In genomic region chr12:119802472-119802871, GRCh38 we compare ENCODE assay signal across 15 cellular contexts.
DNase-seq lines count a peak whose midpoint lies in the region; ATAC-seq, FAIRE-seq and TF ChIP-seq lines count a peak whose summit lies in the region.
"Had no signal": no experiment of that assay in that cellular context is flagged by ENCODE, and none has a peak within 500 bp of the region (broad histone marks: within the 10 kb centered on the region; RNA-seq: fewer than 3 reads in every experiment).

No MANE protein-coding gene starts in this region.

- intact Hi-C loops in right cardiac atrium (cut with DNase I): no loop called here
- intact Hi-C loops in posterior vena cava (cut with DNase I): no loop called here

- peaks cover 43% of the 10 kb centered on the region for H3K4me1 Mint-ChIP-seq in brain

- POLR2A ChIA-PET in BJ (lab: Charles Lee): no interaction called here

- FAIRE-seq in small intestine (lab: Jason Lieb, UNC): no peak

- H3K27me3 ChIP-seq in BJ (ENCODE audit: control insufficient read depth, insufficient read depth, low read length): no peaks in the 10 kb centered on the region
- no peaks in the 10 kb centered on the region for H3K27me3 ChIP-seq in right cardiac atrium (ENCODE audit: control insufficient read depth, insufficient read depth)
- no peaks in the 10 kb centered on the region for H3K27me3 ChIP-seq in small intestine (ENCODE audit: control insufficient read depth in 2 of 2, insufficient read depth in 2 of 2, low read length in 2 of 2)
- H3K27me3 ChIP-seq: BLaER1 had no signal

- peaks cover 6% of the 10 kb centered on the region for H3K27me3 Mint-ChIP-seq in brain
- H3K27me3 Mint-ChIP-seq: effector memory CD8-positive, alpha-beta T cell had no signal

- H3K4me1 ChIP-seq in right cardiac atrium (ENCODE audit: control insufficient read depth, insufficient read depth, low read length) (no peaks in the 10 kb centered on the region), small intestine (ENCODE audit: control insufficient read depth in 2 of 2, insufficient read depth in 1 of 2, low read depth in 1 of 2, low read length in 1 of 2) (no peaks in the 10 kb centered on the region)
- H3K4me1 ChIP-seq: BLaER1 had no signal

- H3K9me3 Mint-ChIP-seq in brain: peaks cover 2 to 7% (median 6%) of the 10 kb centered on the region in 5 experiments

- TF ChIP-seq CTCF in BJ (IDR thresholded peaks at IDR 0.05; ENCODE audit: insufficient read depth, low read depth, low read length) (peak; percentile 25; the same call in 1 of the 2 replicates), brain (conservative IDR thresholded peaks at IDR 0.05) (no peak)

- ATAC-seq in right cardiac atrium (peak; percentile 79 to 85), GM18505 (IDR thresholded peaks at IDR 0.05; ENCODE audit: unreplicated experiment) (no peak)
- ATAC-seq: effector memory CD8-positive, alpha-beta T cell had no signal

- H3K4me3 ChIP-seq in BJ (ENCODE audit: low read depth, low read length): no peak overlapping the region
- H3K4me3 ChIP-seq in right cardiac atrium (ENCODE audit: low read length): no peak overlapping the region
- no peak overlapping the region for H3K4me3 ChIP-seq in small intestine (ENCODE audit: low read depth in 1 of 2, low read length in 2 of 2)
- H3K4me3 ChIP-seq: BLaER1 had no signal

- no peak for DNase-seq in BJ (ENCODE audit: low read depth)
- peak; percentile 67 to 82 (median 73) for DNase-seq in right cardiac atrium
- peak; percentile 85 for DNase-seq in posterior vena cava (ENCODE audit: low spot score)
- no peak for DNase-seq in NCI-H524 treated with DMSO at 0.1 percent for 48 hours (lab: John Stamatoyannopoulos, UW)
- DNase-seq in small intestine: no peak
- DNase-seq in DMS53 treated with DMSO at 0.1 percent for 48 hours (lab: John Stamatoyannopoulos, UW; ENCODE audit: unreplicated experiment): no peak
- DNase-seq: activated CD4-positive, CD25-positive, alpha-beta regulatory T cell treated with anti-CD3 and anti-CD28 coated beads, Interleukin-2, amount 50 U/mL, for 72 hours; activated gamma-delta T cell; effector memory CD8-positive, alpha-beta T cell; kidney glomerular epithelial cell; MM.1S; NCI-H524 had no signal

- no peaks in the 10 kb centered on the region for H3K36me3 ChIP-seq in BJ (ENCODE audit: control insufficient read depth, insufficient read depth, low read length)
- H3K36me3 ChIP-seq in small intestine (ENCODE audit: control insufficient read depth in 2 of 2, insufficient read depth in 2 of 2, low read length in 2 of 2): no peaks in the 10 kb centered on the region

- CTCF ChIA-PET in BJ (lab: Yijun Ruan, JAX): interaction anchor here (0.6 to 4.3 kb wide), 4 partner anchors 9 to 108 kb away, joined by 3 to 38 read pairs (median 8); no protein-coding TSS in a partner anchor

- 44% methylated on average over 4 of the region's 4 CpGs for WGBS in right cardiac atrium
- 76 to 94% (median 88%) methylated on average over 4 of the region's 4 CpGs for WGBS in small intestine, 3 donors

- no peak for TF ChIP-seq POLR2A in GM18505 (IDR thresholded peaks at IDR 0.05; ENCODE audit: borderline replicate concordance, extremely low read depth, insufficient read depth, insufficient read length)

- H3K9me3 ChIP-seq in right cardiac atrium (ENCODE audit: control insufficient read depth, low read length): no peaks in the 10 kb centered on the region
- no peaks in the 10 kb centered on the region for H3K9me3 ChIP-seq in small intestine (ENCODE audit: control insufficient read depth, low read depth)

- peaks cover 8% of the 10 kb centered on the region for H3K36me3 Mint-ChIP-seq in brain

- no peak overlapping the region for H3K27ac ChIP-seq in right cardiac atrium (ENCODE audit: low read length)
- H3K27ac ChIP-seq in small intestine (ENCODE audit: low read depth in 1 of 2, low read length in 1 of 2): no peak overlapping the region
- H3K27ac ChIP-seq: BLaER1 had no signal

- peak overlapping the region; percentile 72 to 91 (median 85) for H3K4me3 Mint-ChIP-seq in brain
- H3K4me3 Mint-ChIP-seq: effector memory CD8-positive, alpha-beta T cell had no signal

- peak overlapping the region; percentile 13 to 94 (median 31) for H3K27ac Mint-ChIP-seq in brain
- H3K27ac Mint-ChIP-seq: effector memory CD8-positive, alpha-beta T cell had no signal

Comparison
In these comparisons a context has a peak if more than half of its experiments do, and no peak if none do; other contexts are left out.
1. DNase-seq: peak in right cardiac atrium (3 of 3) and posterior vena cava (single experiment); none in BJ (single experiment), NCI-H524 treated with DMSO at 0.1 percent for 48 hours (single experiment), small intestine (single experiment) and DMS53 treated with DMSO at 0.1 percent for 48 hours (single experiment).